8 cellular contexts compared by ENCODE assay signal in genomic region chr5:15003511-15003920, GRCh38.
DNase-seq lines count a peak whose midpoint lies in the region; ATAC-seq and TF ChIP-seq lines count a peak whose summit lies in the region.

No MANE protein-coding gene starts in this region.

- POLR2A ChIA-PET in activated B cell treated with CpG ODN at 0.5 μM for 24 hours (lab: Charles Lee), result interaction anchor here (0.5 to 2.0 kb wide), 3 partner anchors 11 to 194 kb away, joined by 4 to 13 read pairs (median 5); no protein-coding TSS in a partner anchor

- H3K36me3 Mint-ChIP-seq in CD14-positive monocyte (no peaks in the 10 kb centered on the region), activated B cell treated with CpG ODN at 0.5 μM for 24 hours (ENCODE audit: low read depth) (no peaks in the 10 kb centered on the region)
- H3K36me3 Mint-ChIP-seq in central memory CD8-positive, alpha-beta T cell (ENCODE audit: insufficient read depth), result no peaks in the 10 kb centered on the region

- H3K27me3 Mint-ChIP-seq in CD14-positive monocyte (ENCODE audit: low read depth in 3 of 3), result peaks cover 5 to 18% (median 9%) of the 10 kb centered on the region in 3 donors
- peaks cover 2% of the 10 kb centered on the region for H3K27me3 Mint-ChIP-seq in activated B cell treated with CpG ODN at 0.5 μM for 24 hours
- peaks cover 64% of the 10 kb centered on the region for H3K27me3 Mint-ChIP-seq in central memory CD8-positive, alpha-beta T cell

- H3K27ac Mint-ChIP-seq in CD14-positive monocyte (peak overlapping the region in 1 of 7 donors; percentile 8), activated B cell treated with CpG ODN at 0.5 μM for 24 hours (no peak overlapping the region)
- no peak overlapping the region for H3K27ac Mint-ChIP-seq in central memory CD8-positive, alpha-beta T cell (ENCODE audit: low read depth)

- H3K4me1 Mint-ChIP-seq in CD14-positive monocyte (peaks cover 27% of the 10 kb centered on the region), activated B cell treated with CpG ODN at 0.5 μM for 24 hours (peaks cover 18% of the 10 kb centered on the region)
- H3K4me1 Mint-ChIP-seq in central memory CD8-positive, alpha-beta T cell, result no peaks in the 10 kb centered on the region

- DNase-seq in CD14-positive monocyte (ENCODE audit: low spot score), result peak; percentile 52
- DNase-seq in NCI-H2227 treated with DMSO at 0.1 percent for 48 hours (lab: John Stamatoyannopoulos, UW), result peak; percentile 80
- no peak for DNase-seq in activated B cell treated with CpG ODN at 0.5 μM for 24 hours
- DNase-seq in central memory CD8-positive, alpha-beta T cell (ENCODE audit: low spot score in 2 of 2), result peak; percentile 24 to 58
- DNase-seq in kidney tubule cell (ENCODE audit: low spot score), result peak; percentile 66
- DNase-seq in stimulated activated CD4-positive, alpha-beta T cell treated with anti-CD3 and anti-CD28 coated beads, Interleukin-4, amount 100 ng/mL, for 24 hours, result peak; percentile 67

- TF ChIP-seq CTCF in CD14-positive monocyte (IDR thresholded peaks at IDR 0.05) (peak; percentile 82), activated B cell treated with CpG ODN at 0.5 μM for 24 hours (IDR thresholded peaks at IDR 0.05) (peak; percentile 36)

- peaks cover 0 to 1% (median 0%) of the 10 kb centered on the region in 7 donors for H3K9me3 Mint-ChIP-seq in CD14-positive monocyte
- H3K9me3 Mint-ChIP-seq in activated B cell treated with CpG ODN at 0.5 μM for 24 hours, result no peaks in the 10 kb centered on the region
- H3K9me3 Mint-ChIP-seq in central memory CD8-positive, alpha-beta T cell, result peaks cover 2% of the 10 kb centered on the region

- ATAC-seq in GM19324 (IDR thresholded peaks at IDR 0.05; ENCODE audit: low FRiP score, unreplicated experiment), result peak; percentile 80
- ATAC-seq in HG03342 (IDR thresholded peaks at IDR 0.05; ENCODE audit: unreplicated experiment), result peak; percentile 94
- peak; percentile 96 for ATAC-seq in activated B cell treated with CpG ODN at 0.5 μM for 24 hours (ENCODE audit: low read depth)
- peak; percentile 86 for ATAC-seq in central memory CD8-positive, alpha-beta T cell (replicated peaks; ENCODE audit: extremely low read depth, poor library complexity, severe bottlenecking)

- intact Hi-C loops in CD14-positive monocyte (cut with micrococcal nuclease), result loop anchor here (2.0 to 10.0 kb wide), 5 partner anchors 46 to 277 kb away; partner anchors contain the start of gene ANKH (in 1 of the 2)
- intact Hi-C loops in activated B cell treated with CpG ODN at 0.5 μM for 24 hours (cut with micrococcal nuclease), result loop anchor here (1.0 to 2.0 kb wide), 6 partner anchors 17 to 318 kb away; no protein-coding TSS in a partner anchor

- H3K4me3 Mint-ChIP-seq in CD14-positive monocyte (no peak overlapping the region), activated B cell treated with CpG ODN at 0.5 μM for 24 hours (no peak overlapping the region)
- no peak overlapping the region for H3K4me3 Mint-ChIP-seq in central memory CD8-positive, alpha-beta T cell

- CTCF ChIA-PET in activated B cell treated with CpG ODN at 0.5 μM for 24 hours (lab: Charles Lee), result interaction anchor here (0.6 to 5.3 kb wide), 26 partner anchors 11 to 355 kb away, joined by 3 to 91 read pairs (median 4); no protein-coding TSS in a partner anchor
